ENCODE assay signal across 22 cellular contexts in the genomic region with DNA sequence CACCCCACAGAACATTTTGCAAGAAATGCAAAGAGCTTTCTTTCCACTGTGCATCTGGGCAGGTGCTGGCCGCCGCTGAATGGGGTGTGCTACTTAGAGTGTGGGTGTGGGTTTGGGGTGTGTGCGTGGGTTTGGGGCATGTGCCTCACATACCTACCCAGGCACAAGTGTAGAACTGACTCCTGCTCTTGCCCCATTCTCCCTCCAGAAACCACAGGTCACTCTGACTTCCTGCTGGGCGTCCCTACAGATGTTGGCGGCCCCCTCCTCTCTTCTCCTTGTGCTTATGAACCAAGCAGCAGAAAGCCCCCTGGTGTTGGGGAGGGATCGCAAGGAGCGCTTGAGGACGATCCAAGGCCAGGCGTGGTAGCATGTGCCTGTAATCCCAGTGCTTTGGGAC.
A peak's percentile ranks its signal among the peaks of the same experiment; 100 is the strongest.
DNase-seq lines count a peak whose midpoint lies in the region; ATAC-seq, FAIRE-seq and TF ChIP-seq lines count a peak whose summit lies in the region.
"Had no signal": no experiment of that assay in that cellular context is flagged by ENCODE, and none has a peak within 500 bp of the region (broad histone marks: within the 10 kb centered on the region; RNA-seq: fewer than 3 reads in every experiment).

No MANE protein-coding gene starts in this region.

- WGBS in H1 (ENCODE audit: extremely low coverage in 1 of 2, insufficient coverage in 1 of 2, insufficient read length in 1 of 2, insufficient replicate concordance in 2 of 2, low coverage in 1 of 2, low lambda C conversion rate in 2 of 2, missing lambda C conversion rate in 1 of 2), 2 experiments = 80% methylated on average over 9 of the region's 9 CpGs; no CpG with 5 or more reads in 1 of the 2 experiments
- WGBS in mesenchymal stem cell = 83% methylated on average over 6 of the region's 9 CpGs

- H3K27me3 Mint-ChIP-seq in GM23338 (ENCODE audit: insufficient read depth, low read depth, poor library complexity) = peaks cover 8% of the 10 kb centered on the region

- H3K79me2 ChIP-seq in GM23338 (replicated peaks; ENCODE audit: insufficient read depth) (no peaks in the 10 kb centered on the region), H1 (ENCODE audit: control insufficient read depth in 1 of 2, insufficient read depth in 2 of 2, low read length in 2 of 2) (no peaks in the 10 kb centered on the region)

- no peak overlapping the region for H4K91ac ChIP-seq in H1 (replicated peaks; ENCODE audit: insufficient read length, low read length)
- no peak overlapping the region for H4K91ac ChIP-seq in mesenchymal stem cell (ENCODE audit: low read length)

- H3K79me1 ChIP-seq in H1 (ENCODE audit: low read depth, low read length) = no peaks in the 10 kb centered on the region
- H3K79me1 ChIP-seq in mesenchymal stem cell (replicated peaks; ENCODE audit: low read length, poor library complexity, severe bottlenecking) = no peaks in the 10 kb centered on the region

- no peak overlapping the region for H3K56ac ChIP-seq in H1 (replicated peaks; ENCODE audit: insufficient read length, low read depth, low read length)

- DNase-seq in activated effector memory CD4-positive, alpha-beta T cell treated with anti-CD3 and anti-CD28 coated beads, Interleukin-2, amount 50 U/mL, for 16 hours = peak; percentile 6
- DNase-seq in activated effector memory CD4-positive, alpha-beta T cell treated with Interleukin-2 at 50 U/mL for 16 hours = no peak
- no peak for DNase-seq in GM23338 (ENCODE audit: low spot score)
- no peak for DNase-seq in H1 (ENCODE audit: low read depth in 1 of 2, low spot score in 2 of 2)
- DNase-seq in mesenchymal stem cell = no peak
- DNase-seq in colonic mucosa = no peak
- DNase-seq in pons (ENCODE audit: low spot score) = no peak
- no peak for DNase-seq in dedifferentiated amniotic fluid mesenchymal stem cell (ENCODE audit: extremely low spot score)
- DNase-seq: Caco-2; CD4-positive, CD25-positive, alpha-beta regulatory T cell; CD8-positive, alpha-beta T cell; DMS153; DND-41; H9 had no signal

- peaks cover 3% of the 10 kb centered on the region; the same call in 1 of the 2 replicates for H3K9me2 ChIP-seq in GM23338 (ENCODE audit: insufficient read depth)

- H2BK5ac ChIP-seq in H1 (ENCODE audit: low read depth, low read length) (no peak overlapping the region), mesenchymal stem cell (ENCODE audit: low read depth, low read length, poor library complexity, severe bottlenecking) (no peak overlapping the region)

- FAIRE-seq in H1 (lab: Jason Lieb, UNC) = no peak
- FAIRE-seq: A204.1, G401.6, GM12892 had no signal

- no peaks in the 10 kb centered on the region; the same call in 2 of the 3 replicates for H3K9me3 Mint-ChIP-seq in GM23338
- H3K9me3 Mint-ChIP-seq: CD8-positive, alpha-beta T cell had no signal

- no peak for TF ChIP-seq POLR2A in H1 (IDR thresholded peaks at IDR 0.05; ENCODE audit: control extremely low read depth in 1 of 2, low read depth in 2 of 2, low read length in 2 of 2)

- H3K9ac ChIP-seq in H1 (replicated peaks in 1 of 4; ENCODE audit: extremely low read depth in 1 of 4, low read depth in 3 of 4, low read length in 3 of 4) = no peak overlapping the region
- H3K9ac ChIP-seq in mesenchymal stem cell (ENCODE audit: low read length) = no peak overlapping the region
- no peak overlapping the region for H3K9ac ChIP-seq in colonic mucosa (ENCODE audit: low read depth in 2 of 2, low read length in 2 of 2)
- H3K9ac ChIP-seq: BLaER1 had no signal

- no peak overlapping the region for H3K27ac ChIP-seq in GM23338 (ENCODE audit: low read depth)
- no peak overlapping the region for H3K27ac ChIP-seq in H1 (ENCODE audit: low read depth, low read length)
- no peak overlapping the region for H3K27ac ChIP-seq in mesenchymal stem cell (ENCODE audit: low read length, poor library complexity, severe bottlenecking)
- no peak overlapping the region for H3K27ac ChIP-seq in colonic mucosa
- H3K27ac ChIP-seq: 22Rv1, BLaER1, C4-2B had no signal

- peak; percentile 34; the same call in 2 of the 3 replicates for ATAC-seq in GM23338
- ATAC-seq: CD8-positive, alpha-beta T cell; HCT116 had no signal

- TF ChIP-seq EP300 in H1 (IDR thresholded peaks at IDR 0.05; ENCODE audit: borderline replicate concordance in 1 of 2, low read depth in 2 of 2, low read length in 2 of 2) = no peak

- H3K4me2 ChIP-seq in GM23338 = no peak overlapping the region
- H3K4me2 ChIP-seq in H1 (ENCODE audit: insufficient read depth in 1 of 2, low read depth in 2 of 2, low read length in 2 of 2) = no peak overlapping the region
- no peak overlapping the region for H3K4me2 ChIP-seq in mesenchymal stem cell (ENCODE audit: low read length, poor library complexity, severe bottlenecking)
- H3K4me2 ChIP-seq: BLaER1 had no signal

- intact Hi-C loops in colonic mucosa (cut with DNase I) = no loop called here

- H2AFZ ChIP-seq in GM23338 = no peak overlapping the region
- H2AFZ ChIP-seq in H1 (ENCODE audit: low read length) = no peak overlapping the region
- H2AFZ ChIP-seq in mesenchymal stem cell (ENCODE audit: low read depth, low read length) = peak overlapping the region; percentile 32

- H3K14ac ChIP-seq in H1 (ENCODE audit: insufficient read length) = no peak overlapping the region
- H3K14ac ChIP-seq in mesenchymal stem cell (ENCODE audit: low read length in 2 of 2) = no peak overlapping the region

- H3K36me3 ChIP-seq in GM23338 (ENCODE audit: insufficient read depth) = no peaks in the 10 kb centered on the region
- no peaks in the 10 kb centered on the region for H3K36me3 ChIP-seq in H1 (ENCODE audit: control insufficient read depth in 2 of 4, insufficient read depth in 4 of 4, low read length in 3 of 4)
- H3K36me3 ChIP-seq in mesenchymal stem cell (ENCODE audit: control insufficient read depth in 1 of 2, insufficient read depth in 2 of 2, low read depth in 1 of 2, low read length in 2 of 2) = no peaks in the 10 kb centered on the region
- no peaks in the 10 kb centered on the region for H3K36me3 ChIP-seq in colonic mucosa
- H3K36me3 ChIP-seq: BLaER1 had no signal

- H3K23ac ChIP-seq in H1 (ENCODE audit: insufficient read length) (no peak overlapping the region), mesenchymal stem cell (ENCODE audit: low read length in 2 of 2) (no peak overlapping the region)

- H4K20me1 ChIP-seq in GM23338 (replicated peaks; ENCODE audit: insufficient read depth) (no peaks in the 10 kb centered on the region), H1 (replicated peaks in 1 of 2; ENCODE audit: control insufficient read depth in 1 of 2, insufficient read depth in 2 of 2, low read length in 2 of 2) (no peaks in the 10 kb centered on the region)
- H4K20me1 ChIP-seq: BLaER1 had no signal

- H2BK12ac ChIP-seq in H1 (ENCODE audit: low read depth, low read length) (0 out of 2 replicates have a peak overlapping the region, but pooled peaks have one; percentile 60), mesenchymal stem cell (ENCODE audit: low read length in 2 of 2) (no peak overlapping the region)

- no peaks in the 10 kb centered on the region for H3F3A ChIP-seq in GM23338 (replicated peaks; ENCODE audit: low read depth)

- H3K4me1 Mint-ChIP-seq in GM23338 = peaks cover 32% of the 10 kb centered on the region
- H3K4me1 Mint-ChIP-seq: B cell; CD4-positive, CD25-positive, alpha-beta regulatory T cell had no signal

- H3K4ac ChIP-seq in H1 (replicated peaks; ENCODE audit: insufficient read length, low read depth, low read length) = peak overlapping the region; percentile 28
- no peak overlapping the region for H3K4ac ChIP-seq in mesenchymal stem cell (ENCODE audit: low read depth in 1 of 2, low read length in 2 of 2)

- H3K4me3 Mint-ChIP-seq in GM23338 = no peak overlapping the region
- H3K4me3 Mint-ChIP-seq: B cell; CD4-positive, CD25-positive, alpha-beta regulatory T cell; CD8-positive, alpha-beta T cell; H9 had no signal

- peak in 1 of 2 experiments; percentile 39; a peak in 2 of 4 replicates for TF ChIP-seq CTCF in GM23338 (conservative IDR thresholded peaks at IDR 0.05; ENCODE audit: low read depth in 2 of 2)
- no peak for TF ChIP-seq CTCF in H1 (IDR thresholded peaks at IDR 0.05; ENCODE audit: control extremely low read depth in 1 of 3, insufficient read depth in 1 of 3, low read depth in 1 of 3, low read length in 3 of 3)
- TF ChIP-seq CTCF in colonic mucosa (IDR thresholded peaks at IDR 0.05) = no peak

- 0 out of 2 replicates have a peak, but pooled peaks cover 2% of the 10 kb centered on the region for H3K23me2 ChIP-seq in H1 (ENCODE audit: low read depth, low read length)

- no peak overlapping the region for H3K27ac Mint-ChIP-seq in GM23338
- H3K27ac Mint-ChIP-seq: B cell; CD4-positive, CD25-positive, alpha-beta regulatory T cell; CD8-positive, alpha-beta T cell; H9 had no signal

- POLR2A ChIA-PET in H1 (lab: Charles Lee; ENCODE audit: partially characterized antibody) = interaction anchor here (2.4 kb wide), 1 partner anchor 11 kb away, joined by 8 read pairs; no protein-coding TSS in a partner anchor

- H2BK15ac ChIP-seq in H1 (ENCODE audit: low read length) = peak overlapping the region; percentile 40; the same call in 1 of the 2 replicates
- H2BK15ac ChIP-seq in mesenchymal stem cell (ENCODE audit: low read depth, poor library complexity, severe bottlenecking) = no peak overlapping the region

- CTCF ChIA-PET in H1 (lab: Charles Lee; ENCODE audit: partially characterized antibody) = interaction anchor here (1.1 to 2.6 kb wide), 4 partner anchors 9 to 65 kb away, joined by 3 to 7 read pairs (median 5); no protein-coding TSS in a partner anchor

- 0 out of 4 replicates have a peak, but pooled peaks of 1 of the 2 experiments have one; percentile 5 for TF ChIP-seq RAD21 in H1 (IDR thresholded peaks at IDR 0.05 in 1 of 2, conservative IDR thresholded peaks at IDR 0.05 in 1 of 2; ENCODE audit: low read depth in 2 of 2, low read length in 2 of 2)

- H3K18ac ChIP-seq in H1 (ENCODE audit: extremely low read depth, low read length) (no peak overlapping the region), mesenchymal stem cell (ENCODE audit: low read depth in 1 of 2, low read length in 2 of 2) (no peak overlapping the region)

- H3K4me3 ChIP-seq in GM23338 = no peak overlapping the region
- H3K4me3 ChIP-seq in H1 (ENCODE audit: extremely low read depth in 1 of 4, insufficient read depth in 2 of 4, low read depth in 3 of 4, low read length in 4 of 4) = no peak overlapping the region
- H3K4me3 ChIP-seq in mesenchymal stem cell (ENCODE audit: insufficient read depth in 1 of 2, low read depth in 1 of 2, low read length in 2 of 2) = no peak overlapping the region
- H3K4me3 ChIP-seq in colonic mucosa = no peak overlapping the region
- H3K4me3 ChIP-seq: BLaER1 had no signal

- H3K9me3 ChIP-seq in H1 (ENCODE audit: insufficient read depth in 2 of 2, low read depth in 1 of 2, low read length in 1 of 2) (no peaks in the 10 kb centered on the region), mesenchymal stem cell (ENCODE audit: control insufficient read depth, low read length) (no peaks in the 10 kb centered on the region), colonic mucosa (no peaks in the 10 kb centered on the region)
- H3K9me3 ChIP-seq: BLaER1, Caco-2 had no signal

- H3K4me1 ChIP-seq in GM23338 (ENCODE audit: insufficient read depth) = peaks cover 8% of the 10 kb centered on the region; the same call in 1 of the 2 replicates
- peaks cover 0 to 4% (median 2%) of the 10 kb centered on the region in 4 experiments; a peak in 3 of 7 replicates for H3K4me1 ChIP-seq in H1 (replicated peaks in 1 of 4; ENCODE audit: control insufficient read depth in 3 of 4, insufficient read depth in 4 of 4, low read length in 3 of 4)
- H3K4me1 ChIP-seq in mesenchymal stem cell (ENCODE audit: control insufficient read depth, insufficient read depth, low read depth, low read length) = peaks cover 2% of the 10 kb centered on the region
- H3K4me1 ChIP-seq in colonic mucosa = no peaks in the 10 kb centered on the region
- H3K4me1 ChIP-seq: BLaER1, Caco-2 had no signal

- H3K36me3 Mint-ChIP-seq in GM23338 (ENCODE audit: low read depth) = peaks cover 4% of the 10 kb centered on the region; the same call in 2 of the 3 replicates
- H3K36me3 Mint-ChIP-seq: CD4-positive, CD25-positive, alpha-beta regulatory T cell; CD8-positive, alpha-beta T cell had no signal

- no peaks in the 10 kb centered on the region for H3K27me3 ChIP-seq in GM23338 (ENCODE audit: insufficient read depth)
- H3K27me3 ChIP-seq in H1 (replicated peaks in 1 of 4; ENCODE audit: control insufficient read depth in 3 of 4, extremely low read depth in 1 of 4, insufficient read depth in 3 of 4, low read length in 3 of 4) = no peaks in the 10 kb centered on the region; a peak in 2 of 7 replicates
- peaks cover 62 to 81% of the 10 kb centered on the region in 2 experiments for H3K27me3 ChIP-seq in mesenchymal stem cell (ENCODE audit: control insufficient read depth in 1 of 2, insufficient read depth in 1 of 2, low read length in 2 of 2)
- no peaks in the 10 kb centered on the region for H3K27me3 ChIP-seq in colonic mucosa
- H3K27me3 ChIP-seq: BLaER1 had no signal

- 0 out of 2 replicates have a peak overlapping the region, but pooled peaks have one; percentile 39 for H2AK5ac ChIP-seq in H1 (ENCODE audit: low read depth, low read length)
- H2AK5ac ChIP-seq in mesenchymal stem cell (ENCODE audit: low read length, severe bottlenecking) = no peak overlapping the region

- H2BK20ac ChIP-seq in H1 (ENCODE audit: low read length) = no peak overlapping the region

- no peak overlapping the region for H4K8ac ChIP-seq in H1 (ENCODE audit: extremely low read depth, insufficient read depth, low read length)
- H4K8ac ChIP-seq in mesenchymal stem cell (ENCODE audit: low read length) = no peak overlapping the region

- H4K5ac ChIP-seq in H1 (ENCODE audit: insufficient read length, low read depth, low read length) = no peak overlapping the region

- H2BK120ac ChIP-seq in H1 (replicated peaks; ENCODE audit: low read depth, low read length) (no peak overlapping the region), mesenchymal stem cell (ENCODE audit: low read depth, low read length) (no peak overlapping the region)
